Comparison of ENCODE assay signal across 12 cellular contexts in the genomic region with DNA sequence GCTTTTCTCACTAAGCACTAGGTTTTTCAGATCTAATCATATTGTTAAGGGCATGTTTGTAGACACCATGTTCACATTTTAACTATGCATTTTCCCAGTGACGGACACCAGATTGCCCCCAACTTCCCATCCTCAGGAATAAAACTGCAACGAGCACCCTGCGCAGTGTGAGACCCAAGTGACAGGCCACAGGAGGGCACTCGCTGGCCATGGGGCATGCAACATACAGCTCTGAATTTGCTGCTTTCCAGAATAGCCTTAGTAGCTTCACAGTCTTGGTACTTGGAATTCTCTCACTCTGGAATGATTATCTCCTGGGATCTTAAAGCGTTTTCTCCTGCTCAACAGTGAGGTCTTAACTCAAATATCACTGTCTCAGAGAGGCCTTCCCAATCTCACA.
"Had no signal": no experiment of that assay in that cellular context is flagged by ENCODE, and none has a peak within 500 bp of the region (broad histone marks: within the 10 kb centered on the region; RNA-seq: fewer than 3 reads in every experiment).

No MANE protein-coding gene starts in this region.

- H3K27me3 Mint-ChIP-seq: activated CD8-positive, alpha-beta memory T cell treated with anti-CD3 and anti-CD28 coated beads, Interleukin-2, amount 10 ng/mL, durations not matched to agents 7 days and 5 days; activated naive CD8-positive, alpha-beta T cell treated with anti-CD3 and anti-CD28 coated beads for 36 hours; activated T-cell treated with anti-CD3 and anti-CD28 coated beads, Interleukin-2, amount 50 U/mL, for 24 hours; naive B cell had no signal

- DNase-seq: activated CD4-positive, alpha-beta T cell treated with anti-CD3 and anti-CD28 coated beads, Interleukin-2, amount 50 U/mL, for 4 hours; activated CD8-positive, alpha-beta memory T cell treated with anti-CD3 and anti-CD28 coated beads, Interleukin-2, amount 10 ng/mL, durations not matched to agents 7 days and 5 days; activated effector memory CD4-positive, alpha-beta T cell treated with anti-CD3 and anti-CD28 coated beads, Interleukin-2, amount 50 U/mL, for 16 hours; activated naive CD8-positive, alpha-beta T cell treated with anti-CD3 and anti-CD28 coated beads for 36 hours; activated T-cell treated with anti-CD3 and anti-CD28 coated beads, Interleukin-2, amount 50 U/mL, for 24 hours; brain microvascular endothelial cell; naive B cell; stimulated activated CD4-positive, alpha-beta T cell treated with anti-CD3 and anti-CD28 coated beads, Interleukin-2, amount 100 ng/mL, for 48 hours; stimulated activated CD8-positive, alpha-beta memory T cell treated with anti-CD3 and anti-CD28 coated beads, Interleukin-4, amount 100 ng/mL, for 48 hours; uterus had no signal

- H3K27me3 ChIP-seq: brain microvascular endothelial cell, thyroid gland, uterus had no signal

- H3K27ac ChIP-seq: brain microvascular endothelial cell had no signal

- H3K36me3 ChIP-seq: thyroid gland, uterus had no signal

- H3K9me3 ChIP-seq: thyroid gland, uterus had no signal

- H3K4me3 ChIP-seq: thyroid gland, uterus had no signal

- ATAC-seq: esophagus mucosa had no signal

- H3K9me3 Mint-ChIP-seq: activated naive CD8-positive, alpha-beta T cell treated with anti-CD3 and anti-CD28 coated beads for 36 hours; activated T-cell treated with anti-CD3 and anti-CD28 coated beads, Interleukin-2, amount 50 U/mL, for 24 hours; naive B cell had no signal

- H3K4me3 Mint-ChIP-seq: activated CD8-positive, alpha-beta memory T cell treated with anti-CD3 and anti-CD28 coated beads, Interleukin-2, amount 10 ng/mL, durations not matched to agents 7 days and 5 days; activated naive CD8-positive, alpha-beta T cell treated with anti-CD3 and anti-CD28 coated beads for 36 hours had no signal
